In genomic region chr9:114499528-114499927, GRCh38 we compare ENCODE assay signal across 15 cellular contexts. TPM values are rescaled to one million over a fixed set of nuclear protein-coding genes. Genes with fewer than 3 reads are reported as not detected.
A peak's percentile ranks its signal among the peaks of the same experiment; 100 is the strongest.
DNase-seq lines count a peak whose midpoint lies in the region; ATAC-seq and TF ChIP-seq lines count a peak whose summit lies in the region.
"Had no signal": no experiment of that assay in that cellular context is flagged by ENCODE, and none has a peak within 500 bp of the region (broad histone marks: within the 10 kb centered on the region; RNA-seq: fewer than 3 reads in every experiment).

No MANE protein-coding gene starts in this region.

- peak overlapping the region; percentile 56 for H3K27ac Mint-ChIP-seq in CD8-positive, alpha-beta T cell
- H3K27ac Mint-ChIP-seq in activated CD8-positive, alpha-beta memory T cell treated with anti-CD3 and anti-CD28 coated beads, Interleukin-2, amount 10 ng/mL, durations not matched to agents 7 days and 5 days, result no peak overlapping the region
- H3K27ac Mint-ChIP-seq: progenitor cell of endocrine pancreas had no signal

- TF ChIP-seq CTCF in CD8-positive, alpha-beta T cell (IDR thresholded peaks at IDR 0.05), result no peak
- no peak for TF ChIP-seq CTCF in neural cell (IDR thresholded peaks at IDR 0.05; ENCODE audit: poor library complexity, severe bottlenecking)

- H3K27me3 ChIP-seq in CD8-positive, alpha-beta T cell (ENCODE audit: insufficient read depth, low read length), result no peaks in the 10 kb centered on the region
- H3K27me3 ChIP-seq in neural cell (ENCODE audit: insufficient read depth, low read depth, low read length), result no peaks in the 10 kb centered on the region

- peaks cover 9% of the 10 kb centered on the region for H3K79me2 ChIP-seq in neural cell (replicated peaks; ENCODE audit: insufficient read depth, low read length)

- peak overlapping the region; percentile 57 for H3K9ac ChIP-seq in neural cell (ENCODE audit: low read length)

- POLR2A ChIA-PET in CD8-positive, alpha-beta T cell (lab: Charles Lee), result no interaction called here

- H2AFZ ChIP-seq in neural cell (ENCODE audit: low read depth, low read length), result no peak overlapping the region

- H3K4me3 ChIP-seq in CD8-positive, alpha-beta T cell (ENCODE audit: low read depth, low read length), result no peak overlapping the region
- H3K4me3 ChIP-seq in neural cell (ENCODE audit: low read length), result peak overlapping the region; percentile 84

- no peak overlapping the region for H3K4me3 Mint-ChIP-seq in CD8-positive, alpha-beta T cell
- H3K4me3 Mint-ChIP-seq in activated CD8-positive, alpha-beta memory T cell treated with anti-CD3 and anti-CD28 coated beads, Interleukin-2, amount 10 ng/mL, durations not matched to agents 7 days and 5 days, result no peak overlapping the region

- no peaks in the 10 kb centered on the region for H3K36me3 ChIP-seq in CD8-positive, alpha-beta T cell (ENCODE audit: insufficient read depth, low read length)
- no peaks in the 10 kb centered on the region for H3K36me3 ChIP-seq in neural cell (ENCODE audit: insufficient read depth, low read length)

- CTCF ChIA-PET in CD8-positive, alpha-beta T cell (lab: Charles Lee), result interaction anchor here (2.2 to 6.3 kb wide), 2 partner anchors 13 to 94 kb away, joined by 9 to 56 read pairs; no protein-coding TSS in a partner anchor
- CTCF ChIA-PET in activated CD8-positive, alpha-beta memory T cell treated with anti-CD3 and anti-CD28 coated beads, Interleukin-2, amount 10 ng/mL, durations not matched to agents 7 days and 5 days (lab: Charles Lee), result interaction anchor here (1.1 to 10.6 kb wide), 4 partner anchors 9 to 154 kb away, joined by 3 to 95 read pairs (median 6); no protein-coding TSS in a partner anchor

- H3K4me2 ChIP-seq in neural cell (ENCODE audit: low read length), result peak overlapping the region; percentile 56

- H3K27me3 Mint-ChIP-seq in CD8-positive, alpha-beta T cell (ENCODE audit: low read depth), result no peaks in the 10 kb centered on the region
- peaks cover 22% of the 10 kb centered on the region for H3K27me3 Mint-ChIP-seq in activated CD8-positive, alpha-beta memory T cell treated with anti-CD3 and anti-CD28 coated beads, Interleukin-2, amount 10 ng/mL, durations not matched to agents 7 days and 5 days

- no peak for DNase-seq in CD8-positive, alpha-beta T cell
- DNase-seq in NCI-H1694 treated with DMSO at 0.1 percent for 48 hours (lab: John Stamatoyannopoulos, UW) (peak; percentile 69), OCI-M1 (lab: John Stamatoyannopoulos, UW) (no peak), RPMI8226 (no peak)
- no peak for DNase-seq in activated CD8-positive, alpha-beta memory T cell treated with anti-CD3 and anti-CD28 coated beads, Interleukin-2, amount 10 ng/mL, durations not matched to agents 7 days and 5 days
- DNase-seq: activated CD4-positive, alpha-beta T cell treated with anti-CD3 and anti-CD28 coated beads, Interleukin-2, amount 50 U/mL, for 1 hour; activated T-cell treated with anti-CD3 and anti-CD28 coated beads, Interleukin-2, amount 50 U/mL, for 48 hours; central memory CD4-positive, alpha-beta T cell; Kasumi-1; NCI-H2029 treated with DMSO at 0.1 percent for 48 hours; SHP77 treated with DMSO at 0.1 percent for 48 hours had no signal

- peaks cover 10% of the 10 kb centered on the region for H3F3A ChIP-seq in neural cell (ENCODE audit: insufficient read depth, low read length, poor library complexity, severe bottlenecking)

- peak; percentile 75 for TF ChIP-seq EP300 in neural cell (conservative IDR thresholded peaks at IDR 0.05; ENCODE audit: poor library complexity, severe bottlenecking)

- no peaks in the 10 kb centered on the region for H3K9me2 ChIP-seq in neural cell (ENCODE audit: insufficient read depth, low read length)

- H3K36me3 Mint-ChIP-seq in CD8-positive, alpha-beta T cell, result no peaks in the 10 kb centered on the region
- H3K36me3 Mint-ChIP-seq in activated CD8-positive, alpha-beta memory T cell treated with anti-CD3 and anti-CD28 coated beads, Interleukin-2, amount 10 ng/mL, durations not matched to agents 7 days and 5 days, result no peaks in the 10 kb centered on the region

- H3K4me1 ChIP-seq in CD8-positive, alpha-beta T cell (ENCODE audit: insufficient read depth, low read length), result peaks cover 17% of the 10 kb centered on the region

- peak; percentile 40 for TF ChIP-seq RAD21 in neural cell (conservative IDR thresholded peaks at IDR 0.05)

- no peak overlapping the region for H3K27ac ChIP-seq in CD8-positive, alpha-beta T cell (ENCODE audit: low read depth, low read length)
- H3K27ac ChIP-seq in cingulate gyrus (ENCODE audit: low read depth, low read length), result peak overlapping the region; percentile 79
- peak overlapping the region; percentile 68 for H3K27ac ChIP-seq in neural cell (ENCODE audit: low read length)

- no peaks in the 10 kb centered on the region for H3K9me3 ChIP-seq in CD8-positive, alpha-beta T cell (ENCODE audit: low read length)
- no peaks in the 10 kb centered on the region for H3K9me3 ChIP-seq in neural cell (ENCODE audit: low read length)

- no peaks in the 10 kb centered on the region for H4K20me1 ChIP-seq in neural cell (ENCODE audit: insufficient read depth)

- no peak for ATAC-seq in CD8-positive, alpha-beta T cell
- ATAC-seq in GM21360 (IDR thresholded peaks at IDR 0.05; ENCODE audit: unreplicated experiment), result no peak
- ATAC-seq in activated CD8-positive, alpha-beta memory T cell treated with anti-CD3 and anti-CD28 coated beads, Interleukin-2, amount 10 ng/mL, durations not matched to agents 7 days and 5 days, result no peak

- peaks cover 43% of the 10 kb centered on the region for H3K4me1 Mint-ChIP-seq in CD8-positive, alpha-beta T cell (ENCODE audit: low read depth)
- peaks cover 36% of the 10 kb centered on the region for H3K4me1 Mint-ChIP-seq in activated CD8-positive, alpha-beta memory T cell treated with anti-CD3 and anti-CD28 coated beads, Interleukin-2, amount 10 ng/mL, durations not matched to agents 7 days and 5 days

- no peaks in the 10 kb centered on the region for H3K9me3 Mint-ChIP-seq in CD8-positive, alpha-beta T cell
- H3K9me3 Mint-ChIP-seq in activated CD8-positive, alpha-beta memory T cell treated with anti-CD3 and anti-CD28 coated beads, Interleukin-2, amount 10 ng/mL, durations not matched to agents 7 days and 5 days (ENCODE audit: low read depth), result no peaks in the 10 kb centered on the region

- intact Hi-C loops in CD8-positive, alpha-beta T cell (cut with DNase I, micrococcal nuclease), result no loop called here

TF ChIP-seq in neural cell, 6 proteins besides CTCF, POLR2A, EP300 and RAD21:
- TF ChIP-seq MXI1 (conservative IDR thresholded peaks at IDR 0.05; ENCODE audit: poor library complexity, severe bottlenecking) (peak; percentile 68), TAF1 (IDR thresholded peaks at IDR 0.05; ENCODE audit: low read depth) (no peak), POLR2AphosphoS5 (IDR thresholded peaks at IDR 0.05) (peak; percentile 85), REST (IDR thresholded peaks at IDR 0.05; ENCODE audit: borderline replicate concordance) (no peak), SMC3 (conservative IDR thresholded peaks at IDR 0.05; ENCODE audit: poor library complexity) (peak; percentile 21)

RNA-seq across cellular contexts. Expression of gene WHRN, which starts 5.7 kb away (rescaled TPM):
- total RNA-seq in CD8-positive, alpha-beta T cell, result 10 to 100 TPM; 41.9 to 45.5 TPM
- polyA plus RNA-seq in neural cell, result 2.5 and 4.6 TPM in 2 replicates
- 7.9 and 8.8 TPM in 2 replicates for polyA minus RNA-seq in neural cell
- total RNA-seq in activated CD8-positive, alpha-beta memory T cell treated with anti-CD3 and anti-CD28 coated beads, Interleukin-2, amount 10 ng/mL, durations not matched to agents 7 days and 5 days, result 10 to 100 TPM in 1 of 2 experiments, 1 to 10 TPM in 1; 6.5 to 12.4 TPM
